In genomic region chr2:44548221-44549098, GRCh38 we compare ENCODE assay signal across 1 cellular context.
TF ChIP-seq lines count a peak whose summit lies in the region.

No MANE protein-coding gene starts in this region.

TF ChIP-seq in A549, 52 proteins besides CTCF, POLR2A, EP300 and RAD21 (continued from another document):
- TF ChIP-seq, protein P1, sequence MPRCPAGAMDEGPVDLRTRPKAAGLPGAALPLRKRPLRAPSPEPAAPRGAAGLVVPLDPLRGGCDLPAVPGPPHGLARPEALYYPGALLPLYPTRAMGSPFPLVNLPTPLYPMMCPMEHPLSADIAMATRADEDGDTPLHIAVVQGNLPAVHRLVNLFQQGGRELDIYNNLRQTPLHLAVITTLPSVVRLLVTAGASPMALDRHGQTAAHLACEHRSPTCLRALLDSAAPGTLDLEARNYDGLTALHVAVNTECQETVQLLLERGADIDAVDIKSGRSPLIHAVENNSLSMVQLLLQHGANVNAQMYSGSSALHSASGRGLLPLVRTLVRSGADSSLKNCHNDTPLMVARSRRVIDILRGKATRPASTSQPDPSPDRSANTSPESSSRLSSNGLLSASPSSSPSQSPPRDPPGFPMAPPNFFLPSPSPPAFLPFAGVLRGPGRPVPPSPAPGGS (IDR thresholded peaks at IDR 0.05), result no peak
- TF ChIP-seq, protein P2, sequence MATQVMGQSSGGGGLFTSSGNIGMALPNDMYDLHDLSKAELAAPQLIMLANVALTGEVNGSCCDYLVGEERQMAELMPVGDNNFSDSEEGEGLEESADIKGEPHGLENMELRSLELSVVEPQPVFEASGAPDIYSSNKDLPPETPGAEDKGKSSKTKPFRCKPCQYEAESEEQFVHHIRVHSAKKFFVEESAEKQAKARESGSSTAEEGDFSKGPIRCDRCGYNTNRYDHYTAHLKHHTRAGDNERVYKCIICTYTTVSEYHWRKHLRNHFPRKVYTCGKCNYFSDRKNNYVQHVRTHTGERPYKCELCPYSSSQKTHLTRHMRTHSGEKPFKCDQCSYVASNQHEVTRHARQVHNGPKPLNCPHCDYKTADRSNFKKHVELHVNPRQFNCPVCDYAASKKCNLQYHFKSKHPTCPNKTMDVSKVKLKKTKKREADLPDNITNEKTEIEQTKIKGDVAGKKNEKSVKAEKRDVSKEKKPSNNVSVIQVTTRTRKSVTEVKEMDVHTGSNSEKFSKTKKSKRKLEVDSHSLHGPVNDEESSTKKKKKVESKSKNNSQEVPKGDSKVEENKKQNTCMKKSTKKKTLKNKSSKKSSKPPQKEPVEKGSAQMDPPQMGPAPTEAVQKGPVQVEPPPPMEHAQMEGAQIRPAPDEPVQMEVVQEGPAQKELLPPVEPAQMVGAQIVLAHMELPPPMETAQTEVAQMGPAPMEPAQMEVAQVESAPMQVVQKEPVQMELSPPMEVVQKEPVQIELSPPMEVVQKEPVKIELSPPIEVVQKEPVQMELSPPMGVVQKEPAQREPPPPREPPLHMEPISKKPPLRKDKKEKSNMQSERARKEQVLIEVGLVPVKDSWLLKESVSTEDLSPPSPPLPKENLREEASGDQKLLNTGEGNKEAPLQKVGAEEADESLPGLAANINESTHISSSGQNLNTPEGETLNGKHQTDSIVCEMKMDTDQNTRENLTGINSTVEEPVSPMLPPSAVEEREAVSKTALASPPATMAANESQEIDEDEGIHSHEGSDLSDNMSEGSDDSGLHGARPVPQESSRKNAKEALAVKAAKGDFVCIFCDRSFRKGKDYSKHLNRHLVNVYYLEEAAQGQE (IDR thresholded peaks at IDR 0.05), result no peak
- TF ChIP-seq TP53 (CRISPR knock-in tag; IDR thresholded peaks at IDR 0.05) (no peak), NR3C1 (IDR thresholded peaks at IDR 0.05) (no peak), CEBPB (IDR thresholded peaks at IDR 0.05) (no peak), HDAC2 (IDR thresholded peaks at IDR 0.05) (no peak)
